ENCODE assay signal across 16 cellular contexts in genomic region chr5:111810087-111810486, GRCh38. TPM values are rescaled to one million over a fixed set of nuclear protein-coding genes. Genes with fewer than 3 reads are reported as not detected.
A peak's percentile ranks its signal among the peaks of the same experiment; 100 is the strongest.
DNase-seq lines count a peak whose midpoint lies in the region; ATAC-seq and TF ChIP-seq lines count a peak whose summit lies in the region.
"Had no signal": no experiment of that assay in that cellular context is flagged by ENCODE, and none has a peak within 500 bp of the region (broad histone marks: within the 10 kb centered on the region; RNA-seq: fewer than 3 reads in every experiment).

No MANE protein-coding gene starts in this region.

- H3K18ac ChIP-seq in mesendoderm (ENCODE audit: low read length) = no peak overlapping the region

- H2BK120ac ChIP-seq in mesendoderm (ENCODE audit: low read depth, low read length) = no peak overlapping the region

- H3K27me3 ChIP-seq in left ventricle myocardium inferior (ENCODE audit: low read depth) = no peaks in the 10 kb centered on the region
- no peaks in the 10 kb centered on the region for H3K27me3 ChIP-seq in right lobe of liver
- no peaks in the 10 kb centered on the region for H3K27me3 ChIP-seq in transverse colon
- no peaks in the 10 kb centered on the region for H3K27me3 ChIP-seq in mesendoderm (ENCODE audit: insufficient read depth, low read length, poor library complexity)

- H3K4ac ChIP-seq in mesendoderm (ENCODE audit: low read depth, low read length) = no peak overlapping the region

- H3K4me3 ChIP-seq in left ventricle myocardium inferior (no peak overlapping the region), right lobe of liver (no peak overlapping the region), transverse colon (no peak overlapping the region), mesendoderm (ENCODE audit: low read length) (no peak overlapping the region)
- H3K4me3 ChIP-seq: GM12878, PC-9 had no signal

- no peak overlapping the region for H2AK5ac ChIP-seq in mesendoderm (ENCODE audit: low read length)

- TF ChIP-seq EP300 in transverse colon (IDR thresholded peaks at IDR 0.05; ENCODE audit: low read depth) = no peak

- intact Hi-C loops in left ventricle myocardium superior (cut with micrococcal nuclease) = no loop called here
- intact Hi-C loops in left ventricle myocardium inferior (cut with micrococcal nuclease) = no loop called here
- intact Hi-C loops in right lobe of liver (cut with DNase I) = no loop called here
- intact Hi-C loops in transverse colon (cut with DNase I; ENCODE audit: low total_unique reads) = no loop called here

- no peaks in the 10 kb centered on the region for H3K79me2 ChIP-seq in mesendoderm (ENCODE audit: control insufficient read depth, insufficient read depth, low read length)

- H3K27ac ChIP-seq in left ventricle myocardium inferior (replicated peaks) = no peak overlapping the region
- H3K27ac ChIP-seq in right lobe of liver = no peak overlapping the region
- H3K27ac ChIP-seq in transverse colon = no peak overlapping the region
- H3K27ac ChIP-seq in mesendoderm (ENCODE audit: low read depth, low read length) = no peak overlapping the region
- H3K27ac ChIP-seq in substantia nigra (ENCODE audit: low read depth, low read length, poor library complexity, severe bottlenecking) = no peak overlapping the region
- H3K27ac ChIP-seq: PC-9 had no signal

- H3K9me3 ChIP-seq in left ventricle myocardium inferior (replicated peaks) (no peaks in the 10 kb centered on the region), right lobe of liver (no peaks in the 10 kb centered on the region), transverse colon (no peaks in the 10 kb centered on the region)

- TF ChIP-seq CTCF in left ventricle myocardium inferior (IDR thresholded peaks at IDR 0.05; ENCODE audit: borderline replicate concordance) (no peak), right lobe of liver (IDR thresholded peaks at IDR 0.05) (no peak), transverse colon (IDR thresholded peaks at IDR 0.05) (no peak)

- H4K8ac ChIP-seq in mesendoderm (ENCODE audit: low read depth, low read length) = no peak overlapping the region

- H3K9ac ChIP-seq in mesendoderm (ENCODE audit: low read length) = no peak overlapping the region

- H2BK15ac ChIP-seq in mesendoderm (replicated peaks; ENCODE audit: low read depth) = no peak overlapping the region

- 28% methylated on average over 5 of the region's 5 CpGs for WGBS in right lobe of liver (ENCODE audit: insufficient coverage, low coverage, low lambda C conversion rate, missing lambda C conversion rate)
- 55% methylated on average over 5 of the region's 5 CpGs for WGBS in transverse colon (ENCODE audit: low coverage in 1 of 2), 2 donors
- 100% methylated on average over 2 of the region's 5 CpGs for WGBS in mesendoderm (ENCODE audit: extremely low coverage, insufficient coverage, low lambda C conversion rate)

- H3K4me1 ChIP-seq in left ventricle myocardium inferior (peaks cover 5% of the 10 kb centered on the region), right lobe of liver (peaks cover 0 to 9% (median 0%) of the 10 kb centered on the region in 4 donors), transverse colon (no peaks in the 10 kb centered on the region), mesendoderm (ENCODE audit: control insufficient read depth, low read depth, low read length) (no peaks in the 10 kb centered on the region)

- no peaks in the 10 kb centered on the region for H3K36me3 ChIP-seq in left ventricle myocardium inferior
- H3K36me3 ChIP-seq in right lobe of liver = no peaks in the 10 kb centered on the region
- H3K36me3 ChIP-seq in transverse colon = no peaks in the 10 kb centered on the region
- H3K36me3 ChIP-seq in mesendoderm (ENCODE audit: control insufficient read depth, insufficient read depth, low read length) = no peaks in the 10 kb centered on the region

- in situ Hi-C loops in transverse colon (cut with MboI; ENCODE audit: low pct_ligation_motif_present in 1 of 4, low pct_unique_long_range_greater_than_20kb in 1 of 4, low sequenced_read_pairs in 3 of 4) = no loop called here

- no peak for TF ChIP-seq POLR2A in right lobe of liver (IDR thresholded peaks at IDR 0.05)
- TF ChIP-seq POLR2A in transverse colon (IDR thresholded peaks at IDR 0.05) = no peak

- no peak overlapping the region for H2BK5ac ChIP-seq in mesendoderm (ENCODE audit: low read length)

- DNase-seq in left ventricle myocardium superior = no peak
- no peak for DNase-seq in left ventricle myocardium inferior
- DNase-seq in dermis microvascular lymphatic vessel endothelial cell (ENCODE audit: low read depth in 2 of 2) = peak; percentile 18 to 31
- peak in 1 of 3 donors; percentile 61 for DNase-seq in right lobe of liver
- peak; percentile 8 for DNase-seq in transverse colon
- no peak for DNase-seq in mesendoderm
- no peak for DNase-seq in substantia nigra (lab: John Stamatoyannopoulos, UW)
- DNase-seq: Calu3; CD4-positive, alpha-beta T cell; GOT3; NCI-H1048; NCI-H1694 treated with DMSO at 0.1 percent for 48 hours; NCI-H345; PC-9 had no signal

- peak; percentile 36 for ATAC-seq in left ventricle myocardium superior
- peak; percentile 89 to 96 (median 93) for ATAC-seq in right lobe of liver
- no peak for ATAC-seq in HG02884 (IDR thresholded peaks at IDR 0.05; ENCODE audit: unreplicated experiment)
- ATAC-seq: GM12878 had no signal

- no peak overlapping the region for H3K23ac ChIP-seq in mesendoderm (ENCODE audit: low read length)

- H3K79me1 ChIP-seq in mesendoderm (ENCODE audit: low read length) = no peaks in the 10 kb centered on the region

- no peak overlapping the region for H3K56ac ChIP-seq in mesendoderm (ENCODE audit: low read length)

- H3K4me2 ChIP-seq in mesendoderm (ENCODE audit: low read length) = no peak overlapping the region
- H3K4me2 ChIP-seq: PC-9 had no signal

- H4K5ac ChIP-seq in mesendoderm (ENCODE audit: low read length) = no peak overlapping the region

RNA-seq across cellular contexts. Expression of gene NREP, which starts 53.1 kb away (rescaled TPM):
- total RNA-seq in left ventricle myocardium superior = 38.6 TPM
- total RNA-seq in left ventricle myocardium inferior = 27.5 TPM
- total RNA-seq in dermis microvascular lymphatic vessel endothelial cell = 11.2 and 27.1 TPM in 2 replicates
- total RNA-seq in right lobe of liver = 10 to 100 TPM in 1 of 6 experiments, 1 to 10 TPM in 5; 2.2 to 24.6 (median 7.7) TPM
- 10 to 100 TPM in 2 of 4 donors, 1 to 10 TPM in 2; 6.0 to 42.0 (median 10.2) TPM for total RNA-seq in transverse colon
- polyA plus RNA-seq in mesendoderm (2013, experiment 1 of 2) = 252 TPM
- 251 TPM for polyA plus RNA-seq in mesendoderm (2013, experiment 2 of 2)
- total RNA-seq: PC-9 had no signal

Comparison
In these comparisons a context has a peak if more than half of its experiments do, and no peak if none do; other contexts are left out.
1. DNase-seq: peak in dermis microvascular lymphatic vessel endothelial cell (2 of 2) and transverse colon (single experiment); none in left ventricle myocardium superior (single experiment), left ventricle myocardium inferior (single experiment), mesendoderm (single experiment) and substantia nigra (0 of 49).